Comparison of ENCODE assay signal across 10 cellular contexts in genomic region chr14:91368681-91369416, GRCh38.
DNase-seq lines count a peak whose midpoint lies in the region; ATAC-seq lines count a peak whose summit lies in the region.
"Had no signal": no experiment of that assay in that cellular context is flagged by ENCODE, and none has a peak within 500 bp of the region (broad histone marks: within the 10 kb centered on the region; RNA-seq: fewer than 3 reads in every experiment).

No MANE protein-coding gene starts in this region.

- peaks cover 0 to 3% (median 0%) of the 10 kb centered on the region in 5 donors for H3K27me3 ChIP-seq in subcutaneous abdominal adipose tissue (ENCODE audit: control insufficient read depth in 5 of 5, insufficient read depth in 4 of 5, low read length in 5 of 5)

- no peak overlapping the region for H3K4me3 ChIP-seq in subcutaneous abdominal adipose tissue (ENCODE audit: low read depth in 1 of 5, low read length in 5 of 5)

- no peak overlapping the region for H3K9ac ChIP-seq in subcutaneous abdominal adipose tissue (ENCODE audit: low read length in 5 of 5)

- H3K4me1 ChIP-seq in subcutaneous abdominal adipose tissue (ENCODE audit: control insufficient read depth in 5 of 5, insufficient read depth in 5 of 5, low read length in 5 of 5), result peaks cover 0 to 73% (median 30%) of the 10 kb centered on the region in 5 donors

- H3K4me1 Mint-ChIP-seq in activated naive CD4-positive, alpha-beta T cell treated with anti-CD3 and anti-CD28 coated beads, Interleukin-2, amount 50 U/mL, for 24 hours, result peaks cover 94% of the 10 kb centered on the region

- peak overlapping the region; percentile 36 for H3K4me3 Mint-ChIP-seq in activated naive CD4-positive, alpha-beta T cell treated with anti-CD3 and anti-CD28 coated beads, Interleukin-2, amount 50 U/mL, for 24 hours

- peaks cover 2% of the 10 kb centered on the region for H3K36me3 Mint-ChIP-seq in activated naive CD4-positive, alpha-beta T cell treated with anti-CD3 and anti-CD28 coated beads, Interleukin-2, amount 50 U/mL, for 24 hours

- H3K9me3 ChIP-seq in subcutaneous abdominal adipose tissue (ENCODE audit: control insufficient read depth in 5 of 5, low read length in 5 of 5), result no peaks in the 10 kb centered on the region

- peak overlapping the region; percentile 91 for H3K27ac Mint-ChIP-seq in activated naive CD4-positive, alpha-beta T cell treated with anti-CD3 and anti-CD28 coated beads, Interleukin-2, amount 50 U/mL, for 24 hours

- H3K36me3 ChIP-seq in subcutaneous abdominal adipose tissue (ENCODE audit: control insufficient read depth in 5 of 5, insufficient read depth in 5 of 5, low read length in 5 of 5), result no peaks in the 10 kb centered on the region

- DNase-seq in activated naive CD4-positive, alpha-beta T cell treated with Interleukin-2 at 50 U/mL for 16 hours, result no peak
- DNase-seq in NCI-H69 (lab: John Stamatoyannopoulos, UW) (peak; percentile 43), caudate nucleus (lab: John Stamatoyannopoulos, UW) (no peak), NOMO-1 treated with dmso at 0.1 percent for 144 hours (lab: John Stamatoyannopoulos, UW; ENCODE audit: unreplicated experiment) (no peak)
- DNase-seq: activated CD8-positive, alpha-beta memory T cell treated with anti-CD3 and anti-CD28 coated beads for 24 hours had no signal

- H3K27me3 Mint-ChIP-seq in activated naive CD4-positive, alpha-beta T cell treated with anti-CD3 and anti-CD28 coated beads, Interleukin-2, amount 50 U/mL, for 24 hours, result no peaks in the 10 kb centered on the region

- ATAC-seq in HG02870 (IDR thresholded peaks at IDR 0.05; ENCODE audit: unreplicated experiment) (no peak), HG03378 (IDR thresholded peaks at IDR 0.05; ENCODE audit: unreplicated experiment) (no peak)
- ATAC-seq: esophagus mucosa had no signal

- H3K27ac ChIP-seq in caudate nucleus (ENCODE audit: low read depth, low read length) (peak overlapping the region; percentile 70), subcutaneous abdominal adipose tissue (ENCODE audit: low read depth, low read length) (peak overlapping the region; percentile 40)

- H3K9me3 Mint-ChIP-seq in activated naive CD4-positive, alpha-beta T cell treated with anti-CD3 and anti-CD28 coated beads, Interleukin-2, amount 50 U/mL, for 24 hours, result no peaks in the 10 kb centered on the region
